Comparison of ENCODE assay signal across 12 cellular contexts in genomic region chr17:74752415-74752814, GRCh38. TPM values are rescaled to one million over a fixed set of nuclear protein-coding genes. Genes with fewer than 3 reads are reported as not detected.
A peak's percentile ranks its signal among the peaks of the same experiment; 100 is the strongest.
DNase-seq lines count a peak whose midpoint lies in the region; ATAC-seq and TF ChIP-seq lines count a peak whose summit lies in the region.
"Had no signal": no experiment of that assay in that cellular context is flagged by ENCODE, and none has a peak within 500 bp of the region (broad histone marks: within the 10 kb centered on the region; RNA-seq: fewer than 3 reads in every experiment).

No MANE protein-coding gene starts in this region.

- no peak overlapping the region for H4K8ac ChIP-seq in trophoblast cell (ENCODE audit: low read depth, low read length)

- no peak for TF ChIP-seq CTCF in Caco-2 (IDR thresholded peaks at IDR 0.05; ENCODE audit: insufficient read depth in 1 of 2, low read depth in 1 of 2, low read length in 1 of 2, severe bottlenecking in 1 of 2, unreplicated experiment in 1 of 2)
- TF ChIP-seq CTCF in NB4 (IDR thresholded peaks at IDR 0.05; ENCODE audit: low read depth, low read length): no peak

- H3K9me3 Mint-ChIP-seq in Caco-2 (ENCODE audit: unreplicated experiment): peaks cover 10% of the 10 kb centered on the region

- peaks cover 26% of the 10 kb centered on the region for H3K79me2 ChIP-seq in trophoblast cell (ENCODE audit: control insufficient read depth, insufficient read depth, low read length, poor library complexity)

- H3K4me3 Mint-ChIP-seq in Caco-2 (ENCODE audit: unreplicated experiment): peak overlapping the region; percentile 46

- H2BK5ac ChIP-seq in trophoblast cell (ENCODE audit: low read depth, low read length, poor library complexity): no peak overlapping the region

- peaks cover 40% of the 10 kb centered on the region for H3K4me1 Mint-ChIP-seq in Caco-2 (ENCODE audit: low read depth, unreplicated experiment)

- no peaks in the 10 kb centered on the region for H3K27me3 Mint-ChIP-seq in Caco-2 (ENCODE audit: insufficient read depth, unreplicated experiment)

- H3K9ac ChIP-seq in trophoblast cell (ENCODE audit: low read length): no peak overlapping the region

- H3K36me3 Mint-ChIP-seq in Caco-2 (ENCODE audit: insufficient read depth, unreplicated experiment): peaks cover 59% of the 10 kb centered on the region

- BruUV-seq in Caco-2 (replicated peaks; lab: Mats Ljungman, UMichigan): no TSS peak

- no peak overlapping the region for H3K4me2 ChIP-seq in trophoblast cell (ENCODE audit: low read length)

- H3K4me3 ChIP-seq in Caco-2 (ENCODE audit: low read depth, low read length): no peak overlapping the region
- peak overlapping the region; percentile 77 for H3K4me3 ChIP-seq in NB4 (ENCODE audit: low read depth, low read length)
- H3K4me3 ChIP-seq in trophoblast cell (ENCODE audit: low read depth, low read length): no peak overlapping the region

- peaks cover 11% of the 10 kb centered on the region for H3K79me1 ChIP-seq in trophoblast cell (ENCODE audit: low read length)

- 100% methylated on average over 1 of the region's 9 CpGs for WGBS in trophoblast cell (ENCODE audit: extremely low coverage, insufficient coverage, insufficient read length)

- POLR2A ChIA-PET in Caco-2 (lab: Charles Lee): interaction anchor here (0.5 kb wide), 1 partner anchor 182 kb away, joined by 13 read pairs; no protein-coding TSS in a partner anchor

- H2AFZ ChIP-seq in trophoblast cell (ENCODE audit: insufficient read depth, low read length, poor library complexity): no peak overlapping the region

- intact Hi-C loops in Caco-2 (cut with micrococcal nuclease; ENCODE audit: unreplicated experiment): no loop called here

- H3K9me3 ChIP-seq in Caco-2 (no peaks in the 10 kb centered on the region), trophoblast cell (ENCODE audit: insufficient read depth, low read depth, low read length) (no peaks in the 10 kb centered on the region)

- peaks cover 40% of the 10 kb centered on the region for H3K4me1 ChIP-seq in Caco-2
- peaks cover 23 to 33% of the 10 kb centered on the region in 2 experiments for H3K4me1 ChIP-seq in trophoblast cell (ENCODE audit: control insufficient read depth in 1 of 2, insufficient read depth in 2 of 2, low read length in 2 of 2)

- no peak for ATAC-seq in GM21447 (IDR thresholded peaks at IDR 0.05; ENCODE audit: unreplicated experiment)

- no peak overlapping the region for H3K23ac ChIP-seq in trophoblast cell (ENCODE audit: low read length)

- H3K36me3 ChIP-seq in Caco-2 (ENCODE audit: control insufficient read depth, insufficient read depth, low read length): peaks cover 8% of the 10 kb centered on the region
- H3K36me3 ChIP-seq in trophoblast cell (ENCODE audit: control insufficient read depth in 1 of 2, insufficient read depth in 2 of 2, low read length in 2 of 2): no peaks in the 10 kb centered on the region

- H4K91ac ChIP-seq in trophoblast cell (ENCODE audit: low read depth, low read length): no peak overlapping the region

- no peak overlapping the region for H3K18ac ChIP-seq in trophoblast cell (ENCODE audit: low read length)

- H3K27ac ChIP-seq in cingulate gyrus (ENCODE audit: low read depth, low read length) (peak overlapping the region; percentile 39), trophoblast cell (ENCODE audit: low read depth, low read length) (no peak overlapping the region)

- H3K14ac ChIP-seq in trophoblast cell (ENCODE audit: low read length): no peak overlapping the region

- TF ChIP-seq POLR2A in NB4 (IDR thresholded peaks at IDR 0.05; ENCODE audit: extremely low read depth, insufficient read length): no peak

- no peak overlapping the region for H2BK12ac ChIP-seq in trophoblast cell (ENCODE audit: low read length)

- DNase-seq in Caco-2 (no peak), NB4 (ENCODE audit: low read depth) (no peak), trophoblast cell (no peak), NOMO-1 (lab: John Stamatoyannopoulos, UW; ENCODE audit: unreplicated experiment in 2 of 2) (no peak), cerebellar nuclear complex (lab: John Stamatoyannopoulos, UW) (no peak)
- DNase-seq: activated CD8-positive, alpha-beta memory T cell treated with anti-CD3 and anti-CD28 coated beads, Interleukin-2, amount 50 U/mL, for 4 hours; erythroblast; mammary epithelial cell; NCI-H345; T1000 had no signal

- peak overlapping the region; percentile 88 for H3K27ac Mint-ChIP-seq in Caco-2 (ENCODE audit: unreplicated experiment)

- no peak overlapping the region for H4K12ac ChIP-seq in trophoblast cell (ENCODE audit: low read depth, low read length)

- no peaks in the 10 kb centered on the region for H3K27me3 ChIP-seq in Caco-2 (replicated peaks; ENCODE audit: control insufficient read depth, insufficient read depth, low read length)
- no peaks in the 10 kb centered on the region for H3K27me3 ChIP-seq in trophoblast cell (ENCODE audit: insufficient read depth, low read length)

- H2AK5ac ChIP-seq in trophoblast cell (ENCODE audit: low read length): no peak overlapping the region

- CTCF ChIA-PET in Caco-2 (lab: Charles Lee): interaction anchor here (0.9 kb wide), 1 partner anchor 95 kb away, joined by 3 read pairs; no protein-coding TSS in a partner anchor

- H3K4ac ChIP-seq in trophoblast cell (ENCODE audit: low read depth, low read length): peak overlapping the region; percentile 6

- no peak overlapping the region for H2BK120ac ChIP-seq in trophoblast cell (ENCODE audit: insufficient read depth, low read length, poor library complexity)

RNA-seq across cellular contexts. Expression of gene NHERF1, which starts 4.0 kb away (rescaled TPM):
- total RNA-seq in Caco-2 (2022): 204 and 218 TPM in 2 replicates
- polyA plus RNA-seq in trophoblast cell (2013): 146 and 153 TPM in 2 replicates

RNA-seq across cellular contexts. Expression of gene RAB37, which starts 15.4 kb away (rescaled TPM):
- total RNA-seq in Caco-2 (2022): 12.3 and 14.8 TPM in 2 replicates
- polyA plus RNA-seq in trophoblast cell (2013): 0.62 and 1.0 TPM in 2 replicates
- total RNA-seq: mammary epithelial cell had no signal
- polyA plus RNA-seq: mammary epithelial cell had no signal

RNA-seq across cellular contexts. Expression of gene NAT9, which starts 23.7 kb away (rescaled TPM):
- total RNA-seq in Caco-2 (2022): 84.5 and 89.5 TPM in 2 replicates
- 19.2 and 20.1 TPM in 2 replicates for polyA plus RNA-seq in trophoblast cell (2013)

RNA-seq across cellular contexts. Expression of gene CD300LF, which starts 39.7 kb away (rescaled TPM):
- total RNA-seq in Caco-2 (2022): 2.2 and 2.4 TPM in 2 replicates
- polyA plus RNA-seq in trophoblast cell (2013): not detected in 2 replicates
- total RNA-seq: mammary epithelial cell had no signal
- polyA plus RNA-seq: mammary epithelial cell had no signal
